16 cellular contexts compared by ENCODE assay signal in genomic region chr3:72440491-72440890, GRCh38. TPM values are rescaled to one million over a fixed set of nuclear protein-coding genes. Genes with fewer than 3 reads are reported as not detected.
DNase-seq lines count a peak whose midpoint lies in the region; ATAC-seq and TF ChIP-seq lines count a peak whose summit lies in the region.
"Had no signal": no experiment of that assay in that cellular context is flagged by ENCODE, and none has a peak within 500 bp of the region (broad histone marks: within the 10 kb centered on the region; RNA-seq: fewer than 3 reads in every experiment).

No MANE protein-coding gene starts in this region.

- no peak overlapping the region for H3K27ac Mint-ChIP-seq in activated T-cell treated with anti-CD3 and anti-CD28 coated beads, Interleukin-2, amount 50 U/mL, for 72 hours
- H3K27ac Mint-ChIP-seq in naive thymus-derived CD4-positive, alpha-beta T cell: peak overlapping the region in 4 of 9 donors; percentile 3 to 49 (median 42)
- H3K27ac Mint-ChIP-seq: activated naive CD8-positive, alpha-beta T cell treated with anti-CD3 and anti-CD28 coated beads, Interleukin-2, amount 50 U/mL, for 24 hours had no signal

- H3K9me3 ChIP-seq in naive thymus-derived CD4-positive, alpha-beta T cell (ENCODE audit: control insufficient read depth in 2 of 3, low read length in 3 of 3): no peaks in the 10 kb centered on the region
- H3K9me3 ChIP-seq in right atrium auricular region: no peaks in the 10 kb centered on the region
- H3K9me3 ChIP-seq: HAP-1, upper lobe of right lung had no signal

- ATAC-seq in activated T-cell treated with anti-CD3 and anti-CD28 coated beads, Interleukin-2, amount 50 U/mL, for 72 hours (replicated peaks in 1 of 2): no peak
- ATAC-seq in GM21825 (IDR thresholded peaks at IDR 0.05; ENCODE audit: unreplicated experiment) (peak; percentile 36), HG03571 (IDR thresholded peaks at IDR 0.05; ENCODE audit: unreplicated experiment) (peak; percentile 52)
- no peak for ATAC-seq in naive thymus-derived CD4-positive, alpha-beta T cell
- ATAC-seq: activated naive CD8-positive, alpha-beta T cell treated with anti-CD3 and anti-CD28 coated beads, Interleukin-2, amount 50 U/mL, for 24 hours; esophagus mucosa; Right ventricle myocardium inferior; upper lobe of right lung had no signal

- TF ChIP-seq CTCF in right atrium auricular region (IDR thresholded peaks at IDR 0.05): no peak

- peaks cover 95% of the 10 kb centered on the region for H3K4me1 Mint-ChIP-seq in activated T-cell treated with anti-CD3 and anti-CD28 coated beads, Interleukin-2, amount 50 U/mL, for 72 hours (ENCODE audit: low read depth)
- H3K4me1 Mint-ChIP-seq in naive thymus-derived CD4-positive, alpha-beta T cell: peaks cover 67 to 98% (median 85%) of the 10 kb centered on the region in 7 donors

- CTCF ChIA-PET in naive thymus-derived CD4-positive, alpha-beta T cell (lab: Charles Lee): no interaction called here

- H3K36me3 Mint-ChIP-seq in activated T-cell treated with anti-CD3 and anti-CD28 coated beads, Interleukin-2, amount 50 U/mL, for 72 hours (ENCODE audit: insufficient read depth in 2 of 2): peaks cover 35 to 79% of the 10 kb centered on the region in 2 donors
- H3K36me3 Mint-ChIP-seq in naive thymus-derived CD4-positive, alpha-beta T cell: peaks cover 8 to 47% (median 32%) of the 10 kb centered on the region in 5 donors

- H3K36me3 ChIP-seq in naive thymus-derived CD4-positive, alpha-beta T cell (ENCODE audit: control insufficient read depth in 2 of 3, insufficient read depth in 3 of 3, low read length in 3 of 3): no peaks in the 10 kb centered on the region
- no peaks in the 10 kb centered on the region for H3K36me3 ChIP-seq in right atrium auricular region
- H3K36me3 ChIP-seq: upper lobe of right lung had no signal

- POLR2A ChIA-PET in naive thymus-derived CD4-positive, alpha-beta T cell (lab: Charles Lee): interaction anchor here (1.0 kb wide), 1 partner anchor 152 kb away, joined by 3 read pairs; no protein-coding TSS in a partner anchor

- no peaks in the 10 kb centered on the region for H3K27me3 ChIP-seq in naive thymus-derived CD4-positive, alpha-beta T cell (ENCODE audit: control insufficient read depth in 2 of 2, insufficient read depth in 2 of 2, low read length in 2 of 2)
- H3K27me3 ChIP-seq in right atrium auricular region: no peaks in the 10 kb centered on the region
- H3K27me3 ChIP-seq: upper lobe of right lung had no signal

- no peaks in the 10 kb centered on the region for H3K27me3 Mint-ChIP-seq in activated T-cell treated with anti-CD3 and anti-CD28 coated beads, Interleukin-2, amount 50 U/mL, for 72 hours (ENCODE audit: low read depth)
- H3K27me3 Mint-ChIP-seq in naive thymus-derived CD4-positive, alpha-beta T cell: no peaks in the 10 kb centered on the region
- H3K27me3 Mint-ChIP-seq: activated naive CD8-positive, alpha-beta T cell treated with anti-CD3 and anti-CD28 coated beads, Interleukin-2, amount 50 U/mL, for 24 hours had no signal

- H3K4me3 Mint-ChIP-seq in activated T-cell treated with anti-CD3 and anti-CD28 coated beads, Interleukin-2, amount 50 U/mL, for 72 hours: peak overlapping the region; percentile 6 to 86
- peak overlapping the region in 4 of 10 donors; percentile 1 to 32 (median 23) for H3K4me3 Mint-ChIP-seq in naive thymus-derived CD4-positive, alpha-beta T cell
- H3K4me3 Mint-ChIP-seq: activated naive CD8-positive, alpha-beta T cell treated with anti-CD3 and anti-CD28 coated beads, Interleukin-2, amount 50 U/mL, for 24 hours had no signal

- no peak overlapping the region for H3K27ac ChIP-seq in naive thymus-derived CD4-positive, alpha-beta T cell (ENCODE audit: low read depth, low read length)
- no peak overlapping the region for H3K27ac ChIP-seq in right atrium auricular region
- H3K27ac ChIP-seq: upper lobe of right lung had no signal

- peaks cover 19 to 54% of the 10 kb centered on the region in 2 donors for H3K4me1 ChIP-seq in naive thymus-derived CD4-positive, alpha-beta T cell (ENCODE audit: control insufficient read depth in 2 of 2, insufficient read depth in 2 of 2, low read length in 2 of 2)
- H3K4me1 ChIP-seq in right atrium auricular region: peaks cover 0 to 40% of the 10 kb centered on the region in 2 donors

- no peak overlapping the region for H3K4me3 ChIP-seq in naive thymus-derived CD4-positive, alpha-beta T cell (ENCODE audit: low read length)
- no peak overlapping the region for H3K4me3 ChIP-seq in right atrium auricular region
- H3K4me3 ChIP-seq: HAP-1, upper lobe of right lung had no signal

- TF ChIP-seq POLR2A in erythroblast (IDR thresholded peaks at IDR 0.05; ENCODE audit: low read length): no peak

- H3K9me3 Mint-ChIP-seq in activated T-cell treated with anti-CD3 and anti-CD28 coated beads, Interleukin-2, amount 50 U/mL, for 72 hours: no peaks in the 10 kb centered on the region
- H3K9me3 Mint-ChIP-seq in naive thymus-derived CD4-positive, alpha-beta T cell: no peaks in the 10 kb centered on the region

- intact Hi-C loops in naive thymus-derived CD4-positive, alpha-beta T cell (cut with micrococcal nuclease): loop anchor here (10.0 kb wide), 5 partner anchors 186 to 856 kb away; partner anchors contain the start of gene FOXP1 (in 2 of the 2)

- no peak for DNase-seq in activated T-cell treated with anti-CD3 and anti-CD28 coated beads, Interleukin-2, amount 50 U/mL, for 72 hours
- DNase-seq in activated T-cell treated with anti-CD3 and anti-CD28 coated beads for 4 hours (no peak), right atrium auricular region (ENCODE audit: low spot score) (no peak), erythroblast (lab: John Stamatoyannopoulos, UW) (no peak), GM19238 (ENCODE audit: insufficient read length, low spot score) (no peak)
- no peak for DNase-seq in naive thymus-derived CD4-positive, alpha-beta T cell
- DNase-seq: activated naive CD8-positive, alpha-beta T cell treated with anti-CD3 and anti-CD28 coated beads, Interleukin-2, amount 50 U/mL, for 24 hours; DMS79 treated with DMSO at 0.1 percent for 48 hours; hippocampal formation; NCI-H226; upper lobe of right lung had no signal

RNA-seq across cellular contexts. Expression of gene RYBP, which starts 5.9 kb away (rescaled TPM):
- total RNA-seq in activated T-cell treated with anti-CD3 and anti-CD28 coated beads, Interleukin-2, amount 50 U/mL, for 72 hours: 10 to 100 TPM; 59.2 to 66.6 TPM
- total RNA-seq in naive thymus-derived CD4-positive, alpha-beta T cell: 10 to 100 TPM in 3 of 5 experiments, 1 to 10 TPM in 2; 9.2 to 20.4 (median 16.4) TPM
- polyA plus RNA-seq in naive thymus-derived CD4-positive, alpha-beta T cell: 1 to 10 TPM; 1.6 to 2.4 TPM
- 1 to 10 TPM; 7.9 to 9.3 TPM for total RNA-seq in right atrium auricular region

Comparison
In these comparisons a context has a peak if more than half of its experiments do, and no peak if none do; other contexts are left out.
1. ATAC-seq: peak in GM21825 (single experiment) and HG03571 (single experiment); none in activated T-cell treated with anti-CD3 and anti-CD28 coated beads, Interleukin-2, amount 50 U/mL, for 72 hours (0 of 2) and naive thymus-derived CD4-positive, alpha-beta T cell (single experiment).